ENCODE assay signal across 7 cellular contexts in genomic region chr14:35336171-35337073, GRCh38. TPM values are rescaled to one million over a fixed set of nuclear protein-coding genes. Genes with fewer than 3 reads are reported as not detected.
A peak's percentile ranks its signal among the peaks of the same experiment; 100 is the strongest.
DNase-seq lines count a peak whose midpoint lies in the region; ATAC-seq and TF ChIP-seq lines count a peak whose summit lies in the region.

No MANE protein-coding gene starts in this region.

- no peak overlapping the region for H3K4me3 Mint-ChIP-seq in chondrocyte (ENCODE audit: unreplicated experiment)
- H3K4me3 Mint-ChIP-seq in stimulated activated effector memory CD8-positive, alpha-beta T cell treated with anti-CD3 and anti-CD28 coated beads, Interleukin-12 subunit alpha, Interleukin-12 subunit beta, amount 100 ng/mL, for 72 hours, result no peak overlapping the region

- H3K36me3 Mint-ChIP-seq in chondrocyte (ENCODE audit: low read depth), result no peaks in the 10 kb centered on the region
- no peaks in the 10 kb centered on the region for H3K36me3 Mint-ChIP-seq in stimulated activated effector memory CD8-positive, alpha-beta T cell treated with anti-CD3 and anti-CD28 coated beads, Interleukin-12 subunit alpha, Interleukin-12 subunit beta, amount 100 ng/mL, for 72 hours

- H3K9me3 Mint-ChIP-seq in chondrocyte (ENCODE audit: low read depth), result no peaks in the 10 kb centered on the region
- H3K9me3 Mint-ChIP-seq in stimulated activated effector memory CD8-positive, alpha-beta T cell treated with anti-CD3 and anti-CD28 coated beads, Interleukin-12 subunit alpha, Interleukin-12 subunit beta, amount 100 ng/mL, for 72 hours, result no peaks in the 10 kb centered on the region

- no peaks in the 10 kb centered on the region for H3K27me3 Mint-ChIP-seq in chondrocyte (ENCODE audit: low read depth)

- H3K27ac Mint-ChIP-seq in chondrocyte (ENCODE audit: unreplicated experiment), result peak overlapping the region; percentile 84
- peak overlapping the region; percentile 76 for H3K27ac Mint-ChIP-seq in stimulated activated effector memory CD8-positive, alpha-beta T cell treated with anti-CD3 and anti-CD28 coated beads, Interleukin-12 subunit alpha, Interleukin-12 subunit beta, amount 100 ng/mL, for 72 hours

- ATAC-seq in stimulated activated effector memory CD8-positive, alpha-beta T cell treated with anti-CD3 and anti-CD28 coated beads, Interleukin-12 subunit alpha, Interleukin-12 subunit beta, amount 100 ng/mL, for 72 hours, result no peak
- ATAC-seq in HG03097 (IDR thresholded peaks at IDR 0.05; ENCODE audit: low FRiP score, unreplicated experiment), result no peak

- no peak for TF ChIP-seq CTCF in NB4 (IDR thresholded peaks at IDR 0.05; ENCODE audit: low read depth, low read length)
- TF ChIP-seq CTCF in chondrocyte (IDR thresholded peaks at IDR 0.05), result peak; percentile 22

- H3K4me1 Mint-ChIP-seq in chondrocyte (ENCODE audit: low read depth), result peaks cover 42% of the 10 kb centered on the region
- peaks cover 42% of the 10 kb centered on the region for H3K4me1 Mint-ChIP-seq in stimulated activated effector memory CD8-positive, alpha-beta T cell treated with anti-CD3 and anti-CD28 coated beads, Interleukin-12 subunit alpha, Interleukin-12 subunit beta, amount 100 ng/mL, for 72 hours

- peak overlapping the region; percentile 78 for H3K27ac ChIP-seq in layer of hippocampus (ENCODE audit: low read depth, low read length)

- no peaks in the 10 kb centered on the region for H3K27me3 ChIP-seq in layer of hippocampus (ENCODE audit: control insufficient read depth, insufficient read depth, low read length)

- DNase-seq in NB4 (ENCODE audit: low read depth) (peak; percentile 91), chondrocyte (ENCODE audit: low spot score) (peak; percentile 75), SW 1271 (lab: John Stamatoyannopoulos, UW) (no peak), NCI-H1436 (lab: John Stamatoyannopoulos, UW) (no peak)
- DNase-seq in stimulated activated effector memory CD8-positive, alpha-beta T cell treated with anti-CD3 and anti-CD28 coated beads, Interleukin-12 subunit alpha, Interleukin-12 subunit beta, amount 100 ng/mL, for 72 hours (ENCODE audit: low spot score in 2 of 2), result no peak

- no peak overlapping the region for H3K4me3 ChIP-seq in NB4 (ENCODE audit: low read depth, low read length)

- TF ChIP-seq POLR2A in NB4 (IDR thresholded peaks at IDR 0.05; ENCODE audit: extremely low read depth, insufficient read length), result no peak

RNA-seq across cellular contexts. Expression of gene PSMA6, which starts 44.2 kb away (rescaled TPM):
- 129 to 167 TPM (median 137 TPM) in 3 replicates for total RNA-seq in chondrocyte

Comparison
In these comparisons a context has a peak if more than half of its experiments do, and no peak if none do; other contexts are left out.
1. DNase-seq: peak in NB4 (single experiment) and chondrocyte (single experiment); none in stimulated activated effector memory CD8-positive, alpha-beta T cell treated with anti-CD3 and anti-CD28 coated beads, Interleukin-12 subunit alpha, Interleukin-12 subunit beta, amount 100 ng/mL, for 72 hours (0 of 2), SW 1271 (0 of 2) and NCI-H1436 (single experiment).